8 cellular contexts compared by ENCODE assay signal in the genomic region with DNA sequence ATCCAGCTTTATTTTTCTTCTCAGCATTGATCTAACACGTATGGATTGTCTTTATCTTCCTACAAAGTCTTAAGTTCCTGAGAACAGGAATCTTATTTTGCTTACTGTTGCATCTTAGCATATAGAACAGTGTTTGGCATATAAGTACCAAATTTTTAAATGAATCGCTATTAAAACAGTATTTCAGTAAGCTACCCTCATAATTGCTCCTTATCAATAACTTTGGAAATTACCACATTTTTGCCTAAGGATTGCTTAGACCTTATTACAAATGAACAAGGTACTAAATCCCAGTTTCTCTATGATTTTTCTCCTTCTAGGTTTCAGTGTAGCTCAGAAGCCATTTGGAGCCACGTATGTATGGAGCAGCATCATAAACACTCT.
"Had no signal": no experiment of that assay in that cellular context is flagged by ENCODE, and none has a peak within 500 bp of the region (broad histone marks: within the 10 kb centered on the region; RNA-seq: fewer than 3 reads in every experiment).

No MANE protein-coding gene starts in this region.

- H2AFZ ChIP-seq: GM23248 had no signal

- H3K27ac ChIP-seq: GM23248 had no signal

- H3K9me3 ChIP-seq: HAP-1 had no signal

- H3K36me3 ChIP-seq: HAP-1 had no signal

- H3K4me3 ChIP-seq: GM23248, HAP-1 had no signal

- H3K27ac Mint-ChIP-seq: H9, HFFc6 had no signal

- DNase-seq: GM23248, GOT3, H7, H9, HCEC 1CT, HFFc6 had no signal

- ATAC-seq: HCT116 had no signal

- H3K4me3 Mint-ChIP-seq: H9, HFFc6 had no signal

- H3K9me3 Mint-ChIP-seq: H9, HFFc6 had no signal
